Comparison of ENCODE assay signal across 8 cellular contexts in the genomic region with DNA sequence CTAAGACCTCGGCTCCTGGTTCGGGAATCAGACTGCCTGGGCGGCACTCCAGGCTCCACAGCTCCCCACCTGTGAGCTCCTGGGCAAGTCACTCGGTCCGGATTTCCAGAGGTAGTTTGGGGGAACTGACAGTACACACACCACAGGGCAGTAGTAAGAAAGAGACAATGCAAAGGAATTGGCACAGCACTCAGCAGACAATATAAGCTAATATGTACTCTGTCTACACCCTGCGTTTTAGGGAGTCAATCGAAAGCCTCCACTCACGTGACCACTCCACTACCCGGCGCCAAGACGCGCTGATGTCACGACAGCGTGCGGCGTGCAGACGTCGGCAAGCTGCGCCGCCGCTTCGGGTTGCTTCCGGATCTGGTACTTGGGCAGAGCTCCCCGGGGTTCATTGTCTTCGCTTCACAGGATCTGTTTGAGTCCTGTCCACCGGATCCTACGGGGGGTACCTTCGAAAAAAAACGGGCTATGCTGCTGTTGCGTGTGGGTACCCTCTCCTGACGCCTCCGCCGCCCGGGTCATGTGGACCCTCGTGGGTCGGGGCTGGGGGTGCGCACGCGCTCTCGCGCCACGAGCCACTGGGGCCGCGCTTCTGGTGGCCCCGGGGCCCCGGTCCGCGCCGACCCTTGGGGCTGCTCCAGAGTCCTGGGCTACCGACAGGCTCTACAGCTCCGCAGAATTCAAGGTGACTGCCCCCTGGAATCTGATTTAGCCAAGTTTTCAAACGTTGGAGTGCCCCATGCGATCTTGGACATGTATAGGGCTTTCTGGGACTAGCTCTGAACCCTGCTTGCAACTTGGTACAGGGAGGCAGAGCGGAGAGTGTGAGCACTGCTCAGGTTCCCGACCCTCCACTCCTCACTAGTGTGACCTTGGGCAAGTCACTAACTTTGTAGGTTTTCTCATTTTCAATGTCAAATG. TPM values are rescaled to one million over a fixed set of nuclear protein-coding genes. Genes with fewer than 3 reads are reported as not detected.
A peak's percentile ranks its signal among the peaks of the same experiment; 100 is the strongest.
DNase-seq lines count a peak whose midpoint lies in the region; ATAC-seq and TF ChIP-seq lines count a peak whose summit lies in the region.

TSS of gene GUF1 (plus strand) at position 327 of the 930 bp plus-strand sequence. CDS start at position 530, 203 bp downstream.

- H3K9me3 Mint-ChIP-seq in IgD-negative memory B cell: no peaks in the 10 kb centered on the region

- H3K9me3 ChIP-seq in mononuclear cell (ENCODE audit: low read depth, low read length): no peaks in the 10 kb centered on the region

- H3K36me3 Mint-ChIP-seq in IgD-negative memory B cell: peaks cover 1% of the 10 kb centered on the region

- peak; percentile 94 for ATAC-seq in GM21529 (IDR thresholded peaks at IDR 0.05; ENCODE audit: unreplicated experiment)

- H3K27ac Mint-ChIP-seq in IgD-negative memory B cell: peak within 1 kb of the TSS; percentile 98 to 99 (median 98)

- H3K4me1 Mint-ChIP-seq in IgD-negative memory B cell: peaks cover 14 to 24% (median 17%) of the 10 kb centered on the region in 3 donors

- H3K4me3 Mint-ChIP-seq in IgD-negative memory B cell: peak within 1 kb of the TSS; percentile 94 to 100 (median 98)

- no peaks in the 10 kb centered on the region for H3K27me3 ChIP-seq in mononuclear cell (ENCODE audit: insufficient read depth, low read length)

- peaks cover 16% of the 10 kb centered on the region for H3K4me1 ChIP-seq in mononuclear cell (ENCODE audit: insufficient read depth, low read length)

- H3K4me3 ChIP-seq in epithelial cell of esophagus (ENCODE audit: low read length) (peak within 1 kb of the TSS; percentile 91), mononuclear cell (ENCODE audit: low read length) (peak within 1 kb of the TSS; percentile 59)

- no peak for TF ChIP-seq CTCF in epithelial cell of esophagus (IDR thresholded peaks at IDR 0.05; ENCODE audit: insufficient read depth, low read depth, low read length, missing control alignments)

- DNase-seq in DMS 273 treated with DMSO at 0.1 percent for 48 hours (lab: John Stamatoyannopoulos, UW) (peak; percentile 38), OCI-M2 (lab: John Stamatoyannopoulos, UW; ENCODE audit: unreplicated experiment) (peak; percentile 57), activated T-cell treated with anti-CD3 and anti-CD28 coated beads for 4 hours (peak; percentile 79), epithelial cell of esophagus (ENCODE audit: low read depth) (peak; percentile 93)
- DNase-seq in stimulated activated CD8-positive, alpha-beta memory T cell treated with anti-CD3 and anti-CD28 coated beads, Interleukin-4, amount 100 ng/mL, for 1 hour (ENCODE audit: low read depth in 2 of 2, low spot score in 1 of 2): peak; percentile 62 to 67

- H3K27me3 Mint-ChIP-seq in IgD-negative memory B cell: peaks cover 1% of the 10 kb centered on the region

RNA-seq across cellular contexts. Expression of gene GUF1, which starts in this region (rescaled TPM):
- polyA plus RNA-seq in IgD-negative memory B cell: 13.4 TPM
- 16.7 TPM for total RNA-seq in mononuclear cell

Comparison
In these comparisons a context has a peak if more than half of its experiments do, and no peak if none do; other contexts are left out.
1. Peak in every context shown above with its lines: DNase-seq, ATAC-seq and H3K4me3 ChIP-seq.
2. DNase-seq: peak in every context shown above with its lines; median percentile 93 in epithelial cell of esophagus; 79 in activated T-cell treated with anti-CD3 and anti-CD28 coated beads for 4 hours; 64 in stimulated activated CD8-positive, alpha-beta memory T cell treated with anti-CD3 and anti-CD28 coated beads, Interleukin-4, amount 100 ng/mL, for 1 hour; 57 in OCI-M2; 38 in DMS 273 treated with DMSO at 0.1 percent for 48 hours.